Comparison of ENCODE assay signal across 9 cellular contexts in the genomic region with DNA sequence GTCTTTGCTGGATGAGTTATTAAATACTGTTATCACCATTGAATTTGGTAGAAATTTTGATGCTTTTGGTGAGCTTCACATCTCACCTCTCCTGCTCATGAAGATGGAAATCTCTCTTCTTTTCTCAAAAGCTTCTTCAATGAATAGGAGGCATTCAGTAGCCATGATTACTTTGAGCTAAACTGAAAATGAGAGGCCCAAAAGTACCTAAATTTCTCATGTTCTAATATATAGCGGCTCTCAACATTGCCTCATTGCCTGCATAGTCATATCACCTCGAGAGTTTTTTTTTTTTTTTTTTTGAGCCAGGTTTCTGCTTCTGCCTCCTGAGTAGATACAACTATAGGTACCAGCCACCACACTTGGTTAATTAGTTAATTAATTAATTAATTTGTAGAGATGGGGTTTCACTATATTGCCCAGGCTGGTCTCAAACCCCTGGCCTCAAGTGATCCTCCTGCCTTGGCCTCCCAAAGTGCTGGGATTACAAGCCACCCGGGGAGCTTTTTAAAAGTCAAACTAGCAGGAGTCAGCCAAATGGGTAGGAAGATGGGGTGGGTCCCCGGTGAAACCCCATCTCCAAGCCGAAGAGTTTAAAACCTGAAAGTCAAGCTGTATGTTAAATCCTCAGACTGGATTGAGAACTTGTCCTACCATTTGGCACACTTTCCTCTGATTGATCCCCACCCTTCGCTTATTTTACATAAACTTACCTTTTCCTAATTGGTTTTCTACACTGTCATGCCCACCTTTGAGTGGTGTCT.
DNase-seq lines count a peak whose midpoint lies in the region; ATAC-seq and TF ChIP-seq lines count a peak whose summit lies in the region.
"Had no signal": no experiment of that assay in that cellular context is flagged by ENCODE, and none has a peak within 500 bp of the region (broad histone marks: within the 10 kb centered on the region; RNA-seq: fewer than 3 reads in every experiment).

No MANE protein-coding gene starts in this region.

- peaks cover 33% of the 10 kb centered on the region for H3K36me3 ChIP-seq in effector memory CD4-positive, alpha-beta T cell (ENCODE audit: control insufficient read depth, insufficient read depth, low read length)

- no peaks in the 10 kb centered on the region for H3K27me3 Mint-ChIP-seq in activated naive CD4-positive, alpha-beta T cell treated with anti-CD3 and anti-CD28 coated beads for 36 hours (ENCODE audit: low read depth)
- H3K27me3 Mint-ChIP-seq in type B pancreatic cell, result peaks cover 25% of the 10 kb centered on the region

- peak overlapping the region; percentile 92 for H3K27ac Mint-ChIP-seq in activated naive CD4-positive, alpha-beta T cell treated with anti-CD3 and anti-CD28 coated beads for 36 hours
- H3K27ac Mint-ChIP-seq in type B pancreatic cell, result peak overlapping the region; percentile 80

- no peak overlapping the region for H3K27ac ChIP-seq in effector memory CD4-positive, alpha-beta T cell (ENCODE audit: insufficient read depth, low read length, poor library complexity, severe bottlenecking)

- H3K4me1 ChIP-seq in effector memory CD4-positive, alpha-beta T cell (ENCODE audit: control insufficient read depth, insufficient read depth, low read length, poor library complexity, severe bottlenecking), result no peaks in the 10 kb centered on the region

- CTCF ChIA-PET in activated naive CD4-positive, alpha-beta T cell treated with anti-CD3 and anti-CD28 coated beads for 36 hours (lab: Charles Lee), result interaction anchor here (0.8 to 1.0 kb wide), 2 partner anchors 44 to 224 kb away, joined by 3 read pairs; no protein-coding TSS in a partner anchor

- ATAC-seq in HG02623 (IDR thresholded peaks at IDR 0.05; ENCODE audit: unreplicated experiment) (peak; percentile 51), HG03565 (IDR thresholded peaks at IDR 0.05; ENCODE audit: unreplicated experiment) (peak; percentile 41)

- intact Hi-C loops in activated naive CD4-positive, alpha-beta T cell treated with anti-CD3 and anti-CD28 coated beads for 36 hours (cut with micrococcal nuclease), result loop anchor here (1.0 to 10.0 kb wide), 12 partner anchors 51 to 1229 kb away; a partner anchor contains a TSS

- no peaks in the 10 kb centered on the region for H3K27me3 ChIP-seq in effector memory CD4-positive, alpha-beta T cell (replicated peaks; ENCODE audit: control insufficient read depth, insufficient read depth, low read length, poor library complexity, severe bottlenecking)

- peaks cover 35% of the 10 kb centered on the region for H3K36me3 Mint-ChIP-seq in activated naive CD4-positive, alpha-beta T cell treated with anti-CD3 and anti-CD28 coated beads for 36 hours (ENCODE audit: low read depth)
- no peaks in the 10 kb centered on the region for H3K36me3 Mint-ChIP-seq in type B pancreatic cell

- H3K4me3 Mint-ChIP-seq in activated naive CD4-positive, alpha-beta T cell treated with anti-CD3 and anti-CD28 coated beads for 36 hours, result peak overlapping the region; percentile 1
- H3K4me3 Mint-ChIP-seq in type B pancreatic cell, result no peak overlapping the region

- no peak for TF ChIP-seq CTCF in type B pancreatic cell (conservative IDR thresholded peaks at IDR 0.05)

- H3K4me1 Mint-ChIP-seq in activated naive CD4-positive, alpha-beta T cell treated with anti-CD3 and anti-CD28 coated beads for 36 hours (ENCODE audit: low read depth), result peaks cover 36% of the 10 kb centered on the region
- peaks cover 24% of the 10 kb centered on the region for H3K4me1 Mint-ChIP-seq in type B pancreatic cell (ENCODE audit: unreplicated experiment)

- peak; percentile 14 for DNase-seq in activated naive CD4-positive, alpha-beta T cell treated with anti-CD3 and anti-CD28 coated beads for 36 hours
- DNase-seq in activated naive CD4-positive, alpha-beta T cell (lab: John Stamatoyannopoulos, UW), result no peak
- DNase-seq in type B pancreatic cell (ENCODE audit: extremely low spot score, unreplicated experiment) (no peak), NCI-H1092 treated with DMSO at 0.1 percent for 48 hours (lab: John Stamatoyannopoulos, UW) (no peak)
- DNase-seq in activated CD4-positive, alpha-beta T cell treated with anti-CD3 and anti-CD28 coated beads for 48 hours, result no peak
- no peak for DNase-seq in effector memory CD4-positive, alpha-beta T cell
- DNase-seq: activated gamma-delta T cell had no signal

- H3K4me3 ChIP-seq in effector memory CD4-positive, alpha-beta T cell (ENCODE audit: insufficient read depth, low read depth, low read length, poor library complexity, severe bottlenecking), result no peak overlapping the region

- no peaks in the 10 kb centered on the region for H3K9me3 ChIP-seq in effector memory CD4-positive, alpha-beta T cell (ENCODE audit: control insufficient read depth, low read length)

- no peaks in the 10 kb centered on the region for H3K9me3 Mint-ChIP-seq in activated naive CD4-positive, alpha-beta T cell treated with anti-CD3 and anti-CD28 coated beads for 36 hours
- peaks cover 4% of the 10 kb centered on the region for H3K9me3 Mint-ChIP-seq in type B pancreatic cell
